Comparison of ENCODE assay signal across 10 cellular contexts in the genomic region with DNA sequence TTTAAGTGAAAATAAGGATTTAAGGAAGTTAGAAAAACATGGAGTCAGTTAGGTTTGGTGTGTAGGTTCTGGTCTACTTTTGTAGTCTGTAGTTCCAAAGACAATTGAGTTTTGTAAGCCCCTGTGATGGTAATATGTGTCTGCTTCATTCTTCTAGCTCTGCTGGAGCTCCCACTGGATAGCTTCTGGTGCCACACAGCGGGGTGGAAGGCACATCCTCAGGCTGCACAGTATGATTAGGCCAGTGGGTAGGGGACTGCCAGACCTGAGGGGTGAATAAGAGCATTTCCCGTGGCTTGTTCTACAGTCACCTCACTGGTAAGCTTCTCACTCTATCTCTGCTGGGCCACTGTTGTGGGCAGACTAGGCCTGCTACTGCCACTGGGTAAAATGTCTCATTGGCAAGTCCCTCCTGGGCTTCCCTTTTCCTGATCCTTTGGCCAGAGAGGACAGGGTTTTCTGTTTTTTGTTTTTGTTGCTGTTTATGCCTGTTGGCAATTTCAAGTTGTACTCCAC. TPM values are rescaled to one million over a fixed set of nuclear protein-coding genes. Genes with fewer than 3 reads are reported as not detected.
DNase-seq lines count a peak whose midpoint lies in the region; ATAC-seq and TF ChIP-seq lines count a peak whose summit lies in the region.
"Had no signal": no experiment of that assay in that cellular context is flagged by ENCODE, and none has a peak within 500 bp of the region (broad histone marks: within the 10 kb centered on the region; RNA-seq: fewer than 3 reads in every experiment).

No MANE protein-coding gene starts in this region.

- H3K9me3 ChIP-seq in mammary epithelial cell (replicated peaks; ENCODE audit: insufficient read depth, low read length) (no peaks in the 10 kb centered on the region), osteoblast (ENCODE audit: low read depth, low read length) (no peaks in the 10 kb centered on the region)
- H3K9me3 ChIP-seq: ascending aorta, thoracic aorta had no signal

- in situ Hi-C loops in mammary epithelial cell (cut with MboI; ENCODE audit: low sequenced_read_pairs in 2 of 2) = no loop called here

- intact Hi-C loops in mammary epithelial cell (cut with micrococcal nuclease) = no loop called here

- WGBS in mammary epithelial cell (ENCODE audit: low coverage, missing lambda C conversion rate) = 100% methylated on average over 2 of the region's 2 CpGs

- H3K4me1 ChIP-seq in mammary epithelial cell (ENCODE audit: insufficient read depth, low read length) = peaks cover 20% of the 10 kb centered on the region
- H3K4me1 ChIP-seq in osteoblast (ENCODE audit: insufficient read depth, low read length) = peaks cover 22% of the 10 kb centered on the region

- H4K20me1 ChIP-seq in mammary epithelial cell (ENCODE audit: insufficient read depth, low read length) (no peaks in the 10 kb centered on the region), osteoblast (ENCODE audit: insufficient read depth, low read length) (peaks cover 13% of the 10 kb centered on the region)

- H3K36me3 ChIP-seq in mammary epithelial cell (ENCODE audit: insufficient read depth, low read length) (no peaks in the 10 kb centered on the region), osteoblast (ENCODE audit: insufficient read depth, low read length) (no peaks in the 10 kb centered on the region)
- H3K36me3 ChIP-seq: ascending aorta, thoracic aorta had no signal

- TF ChIP-seq CTCF in GM12865 (IDR thresholded peaks at IDR 0.05; ENCODE audit: insufficient read depth, low read depth, low read length, missing control alignments) = no peak
- no peak for TF ChIP-seq CTCF in mammary epithelial cell (conservative IDR thresholded peaks at IDR 0.05 in 1 of 2, IDR thresholded peaks at IDR 0.05 in 1 of 2; ENCODE audit: extremely low read depth in 1 of 2, insufficient read depth in 1 of 2, low read depth in 1 of 2, low read length in 2 of 2)
- TF ChIP-seq CTCF in osteoblast (IDR thresholded peaks at IDR 0.05; ENCODE audit: extremely low read depth, low read depth, low read length) = no peak

- CTCF ChIA-PET in mammary epithelial cell (lab: Charles Lee; ENCODE audit: low non-redundant PET) = interaction anchor here (0.7 kb wide), 1 partner anchor 32 kb away, joined by 7 read pairs; no protein-coding TSS in a partner anchor

- H3K79me2 ChIP-seq in mammary epithelial cell (ENCODE audit: insufficient read depth, low read length) = peaks cover 95% of the 10 kb centered on the region
- H3K79me2 ChIP-seq in osteoblast (ENCODE audit: insufficient read depth, low read length) = peaks cover 89% of the 10 kb centered on the region

- H2AFZ ChIP-seq in mammary epithelial cell (ENCODE audit: low read depth, low read length) = no peak overlapping the region
- H2AFZ ChIP-seq in osteoblast (ENCODE audit: low read length) = peak overlapping the region; percentile 28

- no TSS peak for BruUV-seq in mammary epithelial cell (replicated peaks; lab: Mats Ljungman, UMichigan)

- H3K27me3 ChIP-seq in mammary epithelial cell (ENCODE audit: insufficient read depth, low read length) (no peaks in the 10 kb centered on the region), osteoblast (ENCODE audit: insufficient read depth, low read length) (no peaks in the 10 kb centered on the region)
- H3K27me3 ChIP-seq: ascending aorta had no signal

- H3K9ac ChIP-seq in mammary epithelial cell (ENCODE audit: insufficient read depth, low read length) = no peak overlapping the region

- peak overlapping the region; percentile 66 for H3K4me2 ChIP-seq in mammary epithelial cell (ENCODE audit: insufficient read depth, low read depth, low read length)
- H3K4me2 ChIP-seq in osteoblast (ENCODE audit: insufficient read depth, low read length) = peak overlapping the region; percentile 75

- DNase-seq in GM12865 (ENCODE audit: low read depth) = peak; percentile 41
- DNase-seq in mammary epithelial cell = peak; percentile 32
- peak; percentile 13 for DNase-seq in osteoblast (ENCODE audit: insufficient read length, low spot score, missing footprints)
- no peak for DNase-seq in effector CD4-positive, alpha-beta T cell
- DNase-seq in NK-92 (lab: John Stamatoyannopoulos, UW; ENCODE audit: unreplicated experiment) = no peak
- DNase-seq in OCI-M2 (lab: John Stamatoyannopoulos, UW; ENCODE audit: unreplicated experiment) = no peak
- DNase-seq: stimulated activated CD4-positive, alpha-beta T cell treated with anti-CD3 and anti-CD28 coated beads, Interleukin-4, amount 100 ng/mL, for 4 hours had no signal

- peak; percentile 57 for ATAC-seq in HG03571 (IDR thresholded peaks at IDR 0.05; ENCODE audit: unreplicated experiment)

- H3K4me3 ChIP-seq in GM12865 (ENCODE audit: low read depth, low read length) (no peak overlapping the region), mammary epithelial cell (replicated peaks in 1 of 3; ENCODE audit: insufficient read depth in 1 of 3, low read depth in 2 of 3, low read length in 3 of 3) (no peak overlapping the region), osteoblast (ENCODE audit: insufficient read depth, low read length) (peak overlapping the region; percentile 6)
- H3K4me3 ChIP-seq: ascending aorta, thoracic aorta had no signal

- H3K27ac ChIP-seq in mammary epithelial cell (ENCODE audit: insufficient read depth, low read depth, low read length) = peak overlapping the region; percentile 23
- peak overlapping the region; percentile 75 for H3K27ac ChIP-seq in osteoblast (ENCODE audit: low read depth, low read length)
- H3K27ac ChIP-seq: thoracic aorta had no signal

- dilution Hi-C loops in mammary epithelial cell (cut with HindIII; ENCODE audit: low sequenced_read_pairs) = no loop called here

RNA-seq across cellular contexts. Expression of gene TMEM131, which starts 44.5 kb away (rescaled TPM):
- 10 to 100 TPM; 66.2 to 67.9 TPM for total RNA-seq in mammary epithelial cell
- polyA plus RNA-seq in mammary epithelial cell = 19.7 TPM
- 147 TPM for polyA minus RNA-seq in mammary epithelial cell
- 30.0 and 41.8 TPM in 2 replicates for total RNA-seq in osteoblast

Comparison
In these comparisons a context has a peak if more than half of its experiments do, and no peak if none do; other contexts are left out.
1. DNase-seq: peak in GM12865 (single experiment), mammary epithelial cell (single experiment) and osteoblast (single experiment); none in effector CD4-positive, alpha-beta T cell (single experiment), NK-92 (single experiment) and OCI-M2 (single experiment).